1 cellular context compared by ENCODE assay signal in genomic region chr17:72444517-72445054, GRCh38.
TF ChIP-seq lines count a peak whose summit lies in the region.

No MANE protein-coding gene starts in this region.

TF ChIP-seq in HepG2, 621 proteins besides CTCF, POLR2A, EP300 and RAD21 (continued from another document and continues in another):
- TF ChIP-seq ZNF672 (CRISPR knock-in tag; IDR thresholded peaks at IDR 0.05) (no peak), ZNF20 (CRISPR knock-in tag; IDR thresholded peaks at IDR 0.05) (0 out of 2 replicates have a peak, but pooled peaks have one; percentile 27), ATF5 (CRISPR knock-in tag; IDR thresholded peaks at IDR 0.05; ENCODE audit: low read depth) (0 out of 2 replicates have a peak, but pooled peaks have one; percentile 50), CENPX (CRISPR knock-in tag; IDR thresholded peaks at IDR 0.05) (no peak), NKX3-1 (CRISPR knock-in tag; IDR thresholded peaks at IDR 0.05) (peak; percentile 85; the same call in 1 of the 2 replicates), ZBTB38 (CRISPR knock-in tag; IDR thresholded peaks at IDR 0.05) (0 out of 2 replicates have a peak, but pooled peaks have one; percentile 29), FOXC1 (CRISPR knock-in tag; IDR thresholded peaks at IDR 0.05; ENCODE audit: borderline replicate concordance) (peak; percentile 57; the same call in 1 of the 2 replicates), ZBTB3 (CRISPR knock-in tag; IDR thresholded peaks at IDR 0.05; ENCODE audit: borderline replicate concordance, low read depth) (peak; percentile 61; the same call in 1 of the 2 replicates), GATAD2A (CRISPR knock-in tag; IDR thresholded peaks at IDR 0.05) (peak; percentile 62), FOXM1 (CRISPR knock-in tag; IDR thresholded peaks at IDR 0.05) (no peak; the same call in 1 of the 2 replicates), NR2C2 (CRISPR knock-in tag; IDR thresholded peaks at IDR 0.05; ENCODE audit: borderline replicate concordance) (no peak), ZBTB46 (CRISPR knock-in tag; IDR thresholded peaks at IDR 0.05; ENCODE audit: borderline replicate concordance) (no peak), NFIB (CRISPR knock-in tag; IDR thresholded peaks at IDR 0.05; ENCODE audit: borderline replicate concordance) (no peak), DBP (CRISPR knock-in tag; IDR thresholded peaks at IDR 0.05; ENCODE audit: not compliant biosample characterization) (no peak), MLX (CRISPR knock-in tag; IDR thresholded peaks at IDR 0.05) (0 out of 2 replicates have a peak, but pooled peaks have one; percentile 8), TMF1 (CRISPR knock-in tag; IDR thresholded peaks at IDR 0.05; ENCODE audit: low read depth) (no peak), ZNF317 (CRISPR knock-in tag; IDR thresholded peaks at IDR 0.05) (0 out of 2 replicates have a peak, but pooled peaks have one; percentile 27), ZNF598 (CRISPR knock-in tag; IDR thresholded peaks at IDR 0.05; ENCODE audit: borderline replicate concordance) (no peak), RFX5 (IDR thresholded peaks at IDR 0.05; ENCODE audit: low read depth, low read length) (no peak), GTF2F1 (IDR thresholded peaks at IDR 0.05; ENCODE audit: low read length) (no peak), THAP11 (CRISPR knock-in tag; IDR thresholded peaks at IDR 0.05) (no peak), ZNF839 (CRISPR knock-in tag; IDR thresholded peaks at IDR 0.05; ENCODE audit: borderline replicate concordance) (no peak), MAFK (conservative IDR thresholded peaks at IDR 0.05 in 1 of 2, IDR thresholded peaks at IDR 0.05 in 1 of 2; ENCODE audit: low read length in 2 of 2) (no peak), GABPB1 (CRISPR knock-in tag; IDR thresholded peaks at IDR 0.05) (no peak; the same call in 1 of the 2 replicates), KIAA2018 (CRISPR knock-in tag; IDR thresholded peaks at IDR 0.05; ENCODE audit: borderline replicate concordance) (no peak), HOXA3 (CRISPR knock-in tag; IDR thresholded peaks at IDR 0.05) (0 out of 2 replicates have a peak, but pooled peaks have one; percentile 27), BORCS8-MEF2B (CRISPR knock-in tag; IDR thresholded peaks at IDR 0.05) (no peak), RBM22 (optimal IDR thresholded peaks at IDR 0.05; ENCODE audit: low read length) (peak; percentile 75), KMT2B (CRISPR knock-in tag; IDR thresholded peaks at IDR 0.05) (0 out of 2 replicates have a peak, but pooled peaks have one; percentile 35), ZNF18 (CRISPR knock-in tag; IDR thresholded peaks at IDR 0.05; ENCODE audit: insufficient replicate concordance) (no peak), RELA (CRISPR knock-in tag; IDR thresholded peaks at IDR 0.05) (no peak), ZNF34 (CRISPR knock-in tag; IDR thresholded peaks at IDR 0.05; ENCODE audit: borderline replicate concordance) (no peak), ARNTL (CRISPR knock-in tag; IDR thresholded peaks at IDR 0.05) (peak; percentile 78; the same call in 1 of the 2 replicates), ZKSCAN8 (CRISPR knock-in tag; IDR thresholded peaks at IDR 0.05; ENCODE audit: borderline replicate concordance) (no peak), DMTF1 (CRISPR knock-in tag; IDR thresholded peaks at IDR 0.05) (no peak), FOXK1 (CRISPR knock-in tag; IDR thresholded peaks at IDR 0.05; ENCODE audit: borderline replicate concordance, low read depth) (no peak), LCORL (IDR thresholded peaks at IDR 0.05) (no peak), LCORL (CRISPR knock-in tag; IDR thresholded peaks at IDR 0.05) (peak; percentile 45; the same call in 1 of the 2 replicates), KAT8 (CRISPR knock-in tag; IDR thresholded peaks at IDR 0.05) (no peak), RBM39 (IDR thresholded peaks at IDR 0.05; ENCODE audit: low read depth, low read length, poor library complexity, severe bottlenecking) (no peak), IKZF1 (IDR thresholded peaks at IDR 0.05) (no peak), DPF2 (CRISPR knock-in tag; IDR thresholded peaks at IDR 0.05; ENCODE audit: borderline replicate concordance, low read depth) (no peak), ZNF800 (CRISPR knock-in tag; IDR thresholded peaks at IDR 0.05) (no peak), ZFAT (CRISPR knock-in tag; conservative IDR thresholded peaks at IDR 0.05) (no peak), MYC (CRISPR knock-in tag; IDR thresholded peaks at IDR 0.05; ENCODE audit: borderline replicate concordance) (no peak), ZFP82 (CRISPR knock-in tag; IDR thresholded peaks at IDR 0.05; ENCODE audit: borderline replicate concordance) (0 out of 2 replicates have a peak, but pooled peaks have one; percentile 31), ZSCAN21 (CRISPR knock-in tag; IDR thresholded peaks at IDR 0.05; ENCODE audit: borderline replicate concordance) (0 out of 2 replicates have a peak, but pooled peaks have one; percentile 33), ZNF33A (CRISPR knock-in tag; IDR thresholded peaks at IDR 0.05; ENCODE audit: borderline replicate concordance) (0 out of 2 replicates have a peak, but pooled peaks have one; percentile 27), RBFOX2 (IDR thresholded peaks at IDR 0.05; ENCODE audit: low read depth, low read length) (peak; percentile 54; the same call in 1 of the 2 replicates), ZNF121 (CRISPR knock-in tag; IDR thresholded peaks at IDR 0.05) (no peak), ISX (CRISPR knock-in tag; conservative IDR thresholded peaks at IDR 0.05) (no peak)
